ENCODE assay signal across 19 cellular contexts in genomic region chr6:164911873-164912580, GRCh38.
A peak's percentile ranks its signal among the peaks of the same experiment; 100 is the strongest.
DNase-seq lines count a peak whose midpoint lies in the region; TF ChIP-seq lines count a peak whose summit lies in the region.
"Had no signal": no experiment of that assay in that cellular context is flagged by ENCODE, and none has a peak within 500 bp of the region (broad histone marks: within the 10 kb centered on the region; RNA-seq: fewer than 3 reads in every experiment).

No MANE protein-coding gene starts in this region.

- TF ChIP-seq CTCF in smooth muscle cell (IDR thresholded peaks at IDR 0.05; ENCODE audit: borderline replicate concordance, insufficient read depth, poor library complexity, severe bottlenecking) = no peak

- H2AFZ ChIP-seq in smooth muscle cell (ENCODE audit: low read depth) = no peak overlapping the region

- DNase-seq in NCI-H2196 (lab: John Stamatoyannopoulos, UW; ENCODE audit: unreplicated experiment) (peak; percentile 4), NCI-H2196 treated with DMSO at 0.1 percent for 48 hours (lab: John Stamatoyannopoulos, UW; ENCODE audit: unreplicated experiment) (no peak), NCI-H2029 treated with DMSO at 0.1 percent for 48 hours (lab: John Stamatoyannopoulos, UW) (peak; percentile 66), foreskin melanocyte (peak; percentile 38), smooth muscle cell (lab: John Stamatoyannopoulos, UW; ENCODE audit: unreplicated experiment) (no peak), Ammon's horn (ENCODE audit: low spot score) (no peak)
- DNase-seq in activated naive CD8-positive, alpha-beta T cell treated with anti-CD3 and anti-CD28 coated beads for 36 hours = no peak
- DNase-seq: ACHN; activated CD4-positive, alpha-beta T cell treated with anti-CD3 and anti-CD28 coated beads for 36 hours; activated naive CD8-positive, alpha-beta T cell treated with anti-CD3 and anti-CD28 coated beads, Interleukin-2, amount 10 ng/mL, durations not matched to agents 7 days and 5 days; activated T-cell treated with anti-CD3 and anti-CD28 coated beads for 4 hours; central memory CD4-positive, alpha-beta T cell; hippocampal formation; NCI-H187 treated with DMSO at 0.1 percent for 48 hours; stimulated activated naive CD8-positive, alpha-beta T cell treated with anti-CD3 and anti-CD28 coated beads, Interleukin-15, amount 100 ng/mL, for 72 hours; T-helper 1 cell had no signal

- H3K27ac ChIP-seq in subcutaneous abdominal adipose tissue (ENCODE audit: low read depth, low read length) (no peak overlapping the region), smooth muscle cell (ENCODE audit: low read depth) (no peak overlapping the region)
- H3K27ac ChIP-seq: skin epidermis had no signal

- H3F3A ChIP-seq in smooth muscle cell (ENCODE audit: low read depth) = no peaks in the 10 kb centered on the region

- H3K4me1 ChIP-seq in subcutaneous abdominal adipose tissue (ENCODE audit: control insufficient read depth in 5 of 5, insufficient read depth in 5 of 5, low read length in 5 of 5) (peaks cover 0 to 11% (median 9%) of the 10 kb centered on the region in 5 donors), smooth muscle cell (ENCODE audit: low read depth) (no peaks in the 10 kb centered on the region)

- no peaks in the 10 kb centered on the region for H4K20me1 ChIP-seq in smooth muscle cell (ENCODE audit: low read depth)

- H3K27me3 ChIP-seq in subcutaneous abdominal adipose tissue (ENCODE audit: control insufficient read depth in 5 of 5, insufficient read depth in 4 of 5, low read length in 5 of 5) (no peaks in the 10 kb centered on the region), smooth muscle cell (ENCODE audit: low read depth) (no peaks in the 10 kb centered on the region)

- no peaks in the 10 kb centered on the region for H3K4me1 Mint-ChIP-seq in activated naive CD8-positive, alpha-beta T cell treated with anti-CD3 and anti-CD28 coated beads for 36 hours
- H3K4me1 Mint-ChIP-seq: activated CD4-positive, alpha-beta T cell treated with anti-CD3 and anti-CD28 coated beads for 36 hours; activated naive CD8-positive, alpha-beta T cell treated with anti-CD3 and anti-CD28 coated beads, Interleukin-2, amount 10 ng/mL, durations not matched to agents 7 days and 5 days; IgD-negative memory B cell; stimulated activated naive CD8-positive, alpha-beta T cell treated with anti-CD3 and anti-CD28 coated beads, Interleukin-15, amount 100 ng/mL, for 72 hours had no signal

- no peak overlapping the region for H3K27ac Mint-ChIP-seq in activated naive CD8-positive, alpha-beta T cell treated with anti-CD3 and anti-CD28 coated beads for 36 hours
- H3K27ac Mint-ChIP-seq: activated CD4-positive, alpha-beta T cell treated with anti-CD3 and anti-CD28 coated beads for 36 hours; activated naive CD8-positive, alpha-beta T cell treated with anti-CD3 and anti-CD28 coated beads, Interleukin-2, amount 10 ng/mL, durations not matched to agents 7 days and 5 days; IgD-negative memory B cell; stimulated activated naive CD8-positive, alpha-beta T cell treated with anti-CD3 and anti-CD28 coated beads, Interleukin-15, amount 100 ng/mL, for 72 hours had no signal

- H3K4me3 Mint-ChIP-seq in activated naive CD8-positive, alpha-beta T cell treated with anti-CD3 and anti-CD28 coated beads for 36 hours = no peak overlapping the region
- H3K4me3 Mint-ChIP-seq: activated CD4-positive, alpha-beta T cell treated with anti-CD3 and anti-CD28 coated beads for 36 hours; activated naive CD8-positive, alpha-beta T cell treated with anti-CD3 and anti-CD28 coated beads, Interleukin-2, amount 10 ng/mL, durations not matched to agents 7 days and 5 days; IgD-negative memory B cell; stimulated activated naive CD8-positive, alpha-beta T cell treated with anti-CD3 and anti-CD28 coated beads, Interleukin-15, amount 100 ng/mL, for 72 hours had no signal

- H3K36me3 Mint-ChIP-seq in activated naive CD8-positive, alpha-beta T cell treated with anti-CD3 and anti-CD28 coated beads for 36 hours = no peaks in the 10 kb centered on the region
- H3K36me3 Mint-ChIP-seq: activated naive CD8-positive, alpha-beta T cell treated with anti-CD3 and anti-CD28 coated beads, Interleukin-2, amount 10 ng/mL, durations not matched to agents 7 days and 5 days; IgD-negative memory B cell had no signal

- H3K9me3 ChIP-seq in subcutaneous abdominal adipose tissue (ENCODE audit: control insufficient read depth in 5 of 5, low read length in 5 of 5) = peaks cover 2 to 7% (median 5%) of the 10 kb centered on the region in 5 donors
- no peaks in the 10 kb centered on the region for H3K9me3 ChIP-seq in smooth muscle cell (replicated peaks; ENCODE audit: low read depth)

- H3K9me3 Mint-ChIP-seq in activated naive CD8-positive, alpha-beta T cell treated with anti-CD3 and anti-CD28 coated beads for 36 hours = no peaks in the 10 kb centered on the region
- H3K9me3 Mint-ChIP-seq: activated naive CD8-positive, alpha-beta T cell treated with anti-CD3 and anti-CD28 coated beads, Interleukin-2, amount 10 ng/mL, durations not matched to agents 7 days and 5 days had no signal

- no peaks in the 10 kb centered on the region for H3K36me3 ChIP-seq in subcutaneous abdominal adipose tissue (ENCODE audit: control insufficient read depth in 5 of 5, insufficient read depth in 5 of 5, low read length in 5 of 5)
- H3K36me3 ChIP-seq in smooth muscle cell (ENCODE audit: low read depth) = no peaks in the 10 kb centered on the region

- H3K9ac ChIP-seq in subcutaneous abdominal adipose tissue (ENCODE audit: low read length in 5 of 5) (peak overlapping the region in 1 of 5 donors; percentile 39), smooth muscle cell (ENCODE audit: low read depth) (no peak overlapping the region)

- H3K79me2 ChIP-seq in smooth muscle cell (ENCODE audit: low read depth) = no peaks in the 10 kb centered on the region

- no peak overlapping the region for H3K4me2 ChIP-seq in smooth muscle cell

- no peaks in the 10 kb centered on the region for H3K27me3 Mint-ChIP-seq in activated naive CD8-positive, alpha-beta T cell treated with anti-CD3 and anti-CD28 coated beads for 36 hours
- H3K27me3 Mint-ChIP-seq: activated CD4-positive, alpha-beta T cell treated with anti-CD3 and anti-CD28 coated beads for 36 hours; activated naive CD8-positive, alpha-beta T cell treated with anti-CD3 and anti-CD28 coated beads, Interleukin-2, amount 10 ng/mL, durations not matched to agents 7 days and 5 days; IgD-negative memory B cell; stimulated activated naive CD8-positive, alpha-beta T cell treated with anti-CD3 and anti-CD28 coated beads, Interleukin-15, amount 100 ng/mL, for 72 hours had no signal

- H3K4me3 ChIP-seq in subcutaneous abdominal adipose tissue (ENCODE audit: low read depth in 1 of 5, low read length in 5 of 5) (peak overlapping the region in 3 of 5 donors; percentile 7 to 52 (median 30)), smooth muscle cell (no peak overlapping the region)
- H3K4me3 ChIP-seq: skin epidermis had no signal

- 72% methylated on average over 6 of the region's 6 CpGs for WGBS in smooth muscle cell (ENCODE audit: low lambda C conversion rate)

Comparison
In these comparisons a context has a peak if more than half of its experiments do, and no peak if none do; other contexts are left out.
1. DNase-seq: peak in NCI-H2196 (single experiment), NCI-H2029 treated with DMSO at 0.1 percent for 48 hours (single experiment) and foreskin melanocyte (single experiment); none in NCI-H2196 treated with DMSO at 0.1 percent for 48 hours (single experiment), smooth muscle cell (single experiment), Ammon's horn (single experiment) and activated naive CD8-positive, alpha-beta T cell treated with anti-CD3 and anti-CD28 coated beads for 36 hours (single experiment).